ENCODE assay signal across 8 cellular contexts in the genomic region with DNA sequence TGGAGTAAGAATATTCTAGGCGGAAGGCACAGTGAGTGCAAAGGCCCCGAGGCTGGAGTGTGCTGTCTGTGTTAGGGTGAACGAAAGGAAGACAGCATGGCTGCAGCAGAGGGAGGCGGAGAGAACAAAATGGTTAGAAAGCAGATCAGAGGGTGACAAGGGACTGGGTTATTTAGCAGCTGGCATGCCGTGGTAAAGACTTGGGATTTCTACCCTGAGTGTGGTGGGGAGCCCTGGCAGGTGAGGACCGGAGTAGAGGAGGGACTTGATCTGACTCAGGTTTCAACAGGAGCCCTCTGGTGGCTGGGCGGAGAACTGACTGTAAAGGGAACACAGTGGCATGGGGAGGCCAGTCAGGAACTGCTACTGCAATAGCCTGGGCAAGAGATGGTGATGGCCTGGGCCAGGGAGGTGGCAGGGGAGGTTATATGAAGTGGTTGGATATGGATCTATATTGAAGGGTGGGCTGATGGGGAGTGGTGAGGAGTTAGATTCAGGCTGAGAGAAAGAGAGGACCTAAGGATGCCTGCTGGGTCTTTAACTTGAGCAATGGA. TPM values are rescaled to one million over a fixed set of nuclear protein-coding genes. Genes with fewer than 3 reads are reported as not detected.
DNase-seq lines count a peak whose midpoint lies in the region; ATAC-seq and TF ChIP-seq lines count a peak whose summit lies in the region.

No MANE protein-coding gene starts in this region.

- ATAC-seq in HG03354 (IDR thresholded peaks at IDR 0.05; ENCODE audit: poor library complexity, severe bottlenecking, unreplicated experiment) (peak; percentile 61), GM19395 (IDR thresholded peaks at IDR 0.05; ENCODE audit: unreplicated experiment) (no peak)

- CTCF ChIA-PET in activated CD4-positive, alpha-beta T cell treated with anti-CD3 and anti-CD28 coated beads, Interleukin-2, amount 10 ng/mL, durations not matched to agents 7 days and 5 days (lab: Charles Lee) = interaction anchor here (0.6 to 14.4 kb wide), 13 partner anchors 8 to 732 kb away, joined by 3 to 482 read pairs (median 5); a partner anchor contains a TSS

- H3K4me3 ChIP-seq in coronary artery (no peak overlapping the region), lower leg skin (ENCODE audit: low read depth, poor library complexity, severe bottlenecking) (no peak overlapping the region)

- peaks cover 76% of the 10 kb centered on the region for H3K4me1 Mint-ChIP-seq in activated CD4-positive, alpha-beta T cell treated with anti-CD3 and anti-CD28 coated beads, Interleukin-2, amount 10 ng/mL, durations not matched to agents 7 days and 5 days

- peak overlapping the region; percentile 6 for H3K4me3 Mint-ChIP-seq in activated CD4-positive, alpha-beta T cell treated with anti-CD3 and anti-CD28 coated beads, Interleukin-2, amount 10 ng/mL, durations not matched to agents 7 days and 5 days

- POLR2A ChIA-PET in activated CD4-positive, alpha-beta T cell treated with anti-CD3 and anti-CD28 coated beads, Interleukin-2, amount 10 ng/mL, durations not matched to agents 7 days and 5 days (lab: Charles Lee) = interaction anchor here (0.6 kb wide), 1 partner anchor 21 kb away, joined by 4 read pairs; no protein-coding TSS in a partner anchor

- H3K9me3 Mint-ChIP-seq in activated CD4-positive, alpha-beta T cell treated with anti-CD3 and anti-CD28 coated beads, Interleukin-2, amount 10 ng/mL, durations not matched to agents 7 days and 5 days = no peaks in the 10 kb centered on the region

- peak overlapping the region; percentile 86 for H3K27ac Mint-ChIP-seq in activated CD4-positive, alpha-beta T cell treated with anti-CD3 and anti-CD28 coated beads, Interleukin-2, amount 10 ng/mL, durations not matched to agents 7 days and 5 days

- no peaks in the 10 kb centered on the region for H3K27me3 Mint-ChIP-seq in activated CD4-positive, alpha-beta T cell treated with anti-CD3 and anti-CD28 coated beads, Interleukin-2, amount 10 ng/mL, durations not matched to agents 7 days and 5 days

- no peak overlapping the region for H3K27ac ChIP-seq in coronary artery

- peaks cover 6% of the 10 kb centered on the region for H3K36me3 Mint-ChIP-seq in activated CD4-positive, alpha-beta T cell treated with anti-CD3 and anti-CD28 coated beads, Interleukin-2, amount 10 ng/mL, durations not matched to agents 7 days and 5 days (ENCODE audit: low read depth)

- peak; percentile 48 for TF ChIP-seq CTCF in coronary artery (IDR thresholded peaks at IDR 0.05)
- TF ChIP-seq CTCF in lower leg skin (IDR thresholded peaks at IDR 0.05) = peak in 1 of 3 donors; percentile 29

- intact Hi-C loops in lower leg skin (cut with DNase I; ENCODE audit: low total_unique reads) = loop anchor here (10.0 kb wide), 1 partner anchor 313 kb away; no protein-coding TSS in a partner anchor

- DNase-seq in EL (peak; percentile 79), NCI-H748 (lab: John Stamatoyannopoulos, UW; ENCODE audit: unreplicated experiment) (peak; percentile 86), coronary artery (ENCODE audit: low spot score) (no peak), lower leg skin (ENCODE audit: low spot score in 2 of 2) (peak; percentile 78 to 95)
- DNase-seq in activated CD4-positive, alpha-beta T cell treated with anti-CD3 and anti-CD28 coated beads, Interleukin-2, amount 10 ng/mL, durations not matched to agents 7 days and 5 days = peak; percentile 93
- peak; percentile 79 for DNase-seq in stimulated activated CD8-positive, alpha-beta memory T cell treated with anti-CD3 and anti-CD28 coated beads, Interleukin-12 subunit alpha, Interleukin-12 subunit beta, amount 100 ng/mL, for 1 hour (ENCODE audit: low read depth)

- TF ChIP-seq POLR2A in lower leg skin (IDR thresholded peaks at IDR 0.05) = no peak

- WGBS in lower leg skin, 2 donors = 59 to 64% methylated on average over 7 of the region's 7 CpGs

RNA-seq across cellular contexts. Expression of a gene that starts 38.0 kb away (rescaled TPM):
- 100 to 1,000 TPM; 393 to 412 TPM for total RNA-seq in activated CD4-positive, alpha-beta T cell treated with anti-CD3 and anti-CD28 coated beads, Interleukin-2, amount 10 ng/mL, durations not matched to agents 7 days and 5 days
- 100 to 1,000 TPM; 136 to 173 (median 150) TPM for total RNA-seq in lower leg skin

RNA-seq across cellular contexts. Expression of a gene that starts 49.6 kb away (rescaled TPM):
- total RNA-seq in activated CD4-positive, alpha-beta T cell treated with anti-CD3 and anti-CD28 coated beads, Interleukin-2, amount 10 ng/mL, durations not matched to agents 7 days and 5 days = 10 to 100 TPM; 15.3 to 16.6 TPM
- total RNA-seq in lower leg skin = 10 to 100 TPM; 14.8 to 19.6 (median 17.6) TPM

RNA-seq across cellular contexts. Expression of a gene that starts 50.0 kb away (rescaled TPM):
- total RNA-seq in activated CD4-positive, alpha-beta T cell treated with anti-CD3 and anti-CD28 coated beads, Interleukin-2, amount 10 ng/mL, durations not matched to agents 7 days and 5 days = 1 to 10 TPM in 1 of 2 experiments, under 1 TPM in 1; 0.92 to 1.3 TPM
- total RNA-seq in lower leg skin = 1 to 10 TPM in 2 of 4 donors, under 1 TPM in 2; 0.46 to 2.3 (median 1.0) TPM
